Comparison of ENCODE assay signal across 10 cellular contexts in the genomic region with DNA sequence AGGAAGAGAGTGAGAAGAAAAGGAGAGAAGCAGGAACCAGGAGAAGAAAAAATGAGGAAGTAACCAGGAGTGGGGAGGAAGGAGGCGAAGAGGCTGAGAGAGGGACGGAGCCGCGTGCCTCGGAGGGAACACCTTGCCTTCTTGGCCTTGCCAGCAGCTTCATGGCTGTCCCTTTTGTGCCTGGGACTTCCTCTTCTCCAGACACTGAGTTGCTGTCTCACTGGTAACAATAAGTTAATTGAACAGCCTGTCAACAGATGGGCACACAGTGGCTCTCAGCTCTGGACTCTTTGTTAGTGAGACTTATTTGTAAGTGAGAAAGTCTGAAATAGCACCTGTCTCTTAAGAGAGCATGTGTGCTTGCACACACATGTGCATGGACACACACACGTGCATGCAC.
A peak's percentile ranks its signal among the peaks of the same experiment; 100 is the strongest.
DNase-seq lines count a peak whose midpoint lies in the region; ATAC-seq and TF ChIP-seq lines count a peak whose summit lies in the region.
"Had no signal": no experiment of that assay in that cellular context is flagged by ENCODE, and none has a peak within 500 bp of the region (broad histone marks: within the 10 kb centered on the region; RNA-seq: fewer than 3 reads in every experiment).

No MANE protein-coding gene starts in this region.

- H3K4me1 Mint-ChIP-seq in activated T-cell treated with anti-CD3 and anti-CD28 coated beads, Interleukin-2, amount 50 U/mL, for 24 hours (ENCODE audit: low read depth): peaks cover 62% of the 10 kb centered on the region

- H3K27me3 ChIP-seq in osteoblast (ENCODE audit: insufficient read depth, low read length) (no peaks in the 10 kb centered on the region), smooth muscle cell (ENCODE audit: low read depth) (no peaks in the 10 kb centered on the region)

- H4K20me1 ChIP-seq in osteoblast (ENCODE audit: insufficient read depth, low read length) (no peaks in the 10 kb centered on the region), smooth muscle cell (ENCODE audit: low read depth) (no peaks in the 10 kb centered on the region)

- whole genome bisulfite sequencing in smooth muscle cell (ENCODE audit: low lambda C conversion rate): 95% methylated on average over 6 of the region's 6 CpGs

- peak overlapping the region; percentile 90 for H3K27ac Mint-ChIP-seq in activated T-cell treated with anti-CD3 and anti-CD28 coated beads, Interleukin-2, amount 50 U/mL, for 24 hours
- H3K27ac Mint-ChIP-seq: activated B cell treated with CpG ODN at 0.5 μM for 24 hours had no signal

- no peak overlapping the region for H2AFZ ChIP-seq in osteoblast (ENCODE audit: low read length)
- no peak overlapping the region for H2AFZ ChIP-seq in smooth muscle cell (ENCODE audit: low read depth)

- no peaks in the 10 kb centered on the region for H3K79me2 ChIP-seq in osteoblast (ENCODE audit: insufficient read depth, low read length)
- no peaks in the 10 kb centered on the region for H3K79me2 ChIP-seq in smooth muscle cell (ENCODE audit: low read depth)

- no peaks in the 10 kb centered on the region for H3K9me3 ChIP-seq in osteoblast (ENCODE audit: low read depth, low read length)
- H3K9me3 ChIP-seq in smooth muscle cell (replicated peaks; ENCODE audit: low read depth): no peaks in the 10 kb centered on the region
- H3K9me3 ChIP-seq: heart right ventricle had no signal

- H3K9me3 Mint-ChIP-seq in activated T-cell treated with anti-CD3 and anti-CD28 coated beads, Interleukin-2, amount 50 U/mL, for 24 hours: no peaks in the 10 kb centered on the region
- H3K9me3 Mint-ChIP-seq: activated B cell treated with CpG ODN at 0.5 μM for 24 hours had no signal

- peaks cover 3% of the 10 kb centered on the region for H3F3A ChIP-seq in smooth muscle cell (ENCODE audit: low read depth)

- no peaks in the 10 kb centered on the region for H3K27me3 Mint-ChIP-seq in activated T-cell treated with anti-CD3 and anti-CD28 coated beads, Interleukin-2, amount 50 U/mL, for 24 hours

- H3K4me3 ChIP-seq in osteoblast (ENCODE audit: insufficient read depth, low read length) (no peak overlapping the region), smooth muscle cell (no peak overlapping the region)
- H3K4me3 ChIP-seq: heart right ventricle had no signal

- H3K4me1 ChIP-seq in osteoblast (ENCODE audit: insufficient read depth, low read length) (no peaks in the 10 kb centered on the region), smooth muscle cell (ENCODE audit: low read depth) (no peaks in the 10 kb centered on the region)
- H3K4me1 ChIP-seq: heart right ventricle had no signal

- peak; percentile 29 for ATAC-seq in GM18511 (IDR thresholded peaks at IDR 0.05; ENCODE audit: unreplicated experiment)
- ATAC-seq in GM19452 (IDR thresholded peaks at IDR 0.05; ENCODE audit: unreplicated experiment): no peak
- ATAC-seq: heart right ventricle had no signal

- TF ChIP-seq CTCF in osteoblast (IDR thresholded peaks at IDR 0.05; ENCODE audit: extremely low read depth, low read depth, low read length) (no peak), smooth muscle cell (IDR thresholded peaks at IDR 0.05; ENCODE audit: borderline replicate concordance, insufficient read depth, poor library complexity, severe bottlenecking) (no peak)

- H3K36me3 Mint-ChIP-seq in activated T-cell treated with anti-CD3 and anti-CD28 coated beads, Interleukin-2, amount 50 U/mL, for 24 hours (ENCODE audit: low read depth): no peaks in the 10 kb centered on the region

- H3K4me3 Mint-ChIP-seq in activated T-cell treated with anti-CD3 and anti-CD28 coated beads, Interleukin-2, amount 50 U/mL, for 24 hours: peak overlapping the region; percentile 59
- H3K4me3 Mint-ChIP-seq: activated B cell treated with CpG ODN at 0.5 μM for 24 hours had no signal

- no peak overlapping the region for H3K4me2 ChIP-seq in osteoblast (ENCODE audit: insufficient read depth, low read length)
- no peak overlapping the region for H3K4me2 ChIP-seq in smooth muscle cell

- DNase-seq in MV-4-11 (lab: John Stamatoyannopoulos, UW) (peak; percentile 54), occipital lobe (lab: John Stamatoyannopoulos, UW) (peak; percentile 4), osteoblast (ENCODE audit: insufficient read length, low spot score, missing footprints) (no peak), smooth muscle cell (lab: John Stamatoyannopoulos, UW; ENCODE audit: unreplicated experiment) (no peak)
- peak; percentile 50 for DNase-seq in activated T-cell treated with anti-CD3 and anti-CD28 coated beads, Interleukin-2, amount 50 U/mL, for 24 hours
- DNase-seq: activated B cell treated with CpG ODN at 0.5 μM for 24 hours, heart right ventricle had no signal

- no peak overlapping the region for H3K9ac ChIP-seq in smooth muscle cell (ENCODE audit: low read depth)

- H3K36me3 ChIP-seq in osteoblast (ENCODE audit: insufficient read depth, low read length) (no peaks in the 10 kb centered on the region), smooth muscle cell (ENCODE audit: low read depth) (no peaks in the 10 kb centered on the region)
- H3K36me3 ChIP-seq: heart right ventricle had no signal

- H3K27ac ChIP-seq in osteoblast (ENCODE audit: low read depth, low read length): no peak overlapping the region
- no peak overlapping the region for H3K27ac ChIP-seq in smooth muscle cell (ENCODE audit: low read depth)
- H3K27ac ChIP-seq: heart right ventricle, RWPE1 had no signal

Comparison
In these comparisons a context has a peak if more than half of its experiments do, and no peak if none do; other contexts are left out.
1. DNase-seq: peak in MV-4-11 (single experiment), activated T-cell treated with anti-CD3 and anti-CD28 coated beads, Interleukin-2, amount 50 U/mL, for 24 hours (single experiment) and occipital lobe (single experiment); none in osteoblast (single experiment) and smooth muscle cell (single experiment).